1 cellular context compared by ENCODE assay signal in the genomic region with DNA sequence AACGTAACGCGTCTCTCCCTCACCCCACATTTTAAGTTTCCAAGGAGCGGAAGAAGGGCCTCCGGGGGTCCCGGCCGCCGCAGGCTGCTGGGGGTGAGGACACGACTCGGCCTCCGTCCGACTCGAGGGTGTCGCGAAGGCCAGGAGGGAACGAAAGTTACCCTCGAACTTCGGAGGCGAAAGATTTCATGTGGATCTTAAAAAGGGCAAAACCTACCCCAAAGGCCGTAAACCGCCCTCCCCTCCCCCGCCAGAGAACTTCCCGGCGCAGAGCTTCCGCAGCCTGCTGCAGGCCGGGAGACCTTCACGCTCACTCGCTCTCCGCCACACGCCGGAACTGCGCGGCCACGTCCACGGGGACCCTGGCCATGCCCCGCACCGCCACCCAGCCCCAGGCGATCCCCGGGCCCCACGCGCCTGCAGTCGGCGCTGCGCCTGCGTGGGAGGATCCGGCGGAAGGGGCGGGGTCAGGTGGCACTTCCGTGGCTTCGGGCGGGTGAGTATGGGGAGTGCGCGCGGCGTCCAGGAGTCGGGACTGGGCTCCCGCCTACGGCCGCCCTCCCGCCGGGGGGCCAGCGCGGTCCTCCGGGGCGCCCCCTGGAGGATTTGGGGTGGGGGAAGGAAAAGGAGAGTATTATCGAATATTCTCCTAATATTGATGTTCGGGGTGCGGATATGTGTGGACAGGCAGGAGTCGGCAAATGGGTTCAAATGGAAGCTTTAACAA.
TF ChIP-seq lines count a peak whose summit lies in the region.

A gene (plus strand): TSS at position 474 of the 727 bp plus-strand sequence. CDS start 19,755 bp downstream, outside the sequence.

TF ChIP-seq in K562, 482 proteins besides CTCF, POLR2A, EP300 and RAD21 (continued from another document and continues in another):
- TF ChIP-seq, protein P1, sequence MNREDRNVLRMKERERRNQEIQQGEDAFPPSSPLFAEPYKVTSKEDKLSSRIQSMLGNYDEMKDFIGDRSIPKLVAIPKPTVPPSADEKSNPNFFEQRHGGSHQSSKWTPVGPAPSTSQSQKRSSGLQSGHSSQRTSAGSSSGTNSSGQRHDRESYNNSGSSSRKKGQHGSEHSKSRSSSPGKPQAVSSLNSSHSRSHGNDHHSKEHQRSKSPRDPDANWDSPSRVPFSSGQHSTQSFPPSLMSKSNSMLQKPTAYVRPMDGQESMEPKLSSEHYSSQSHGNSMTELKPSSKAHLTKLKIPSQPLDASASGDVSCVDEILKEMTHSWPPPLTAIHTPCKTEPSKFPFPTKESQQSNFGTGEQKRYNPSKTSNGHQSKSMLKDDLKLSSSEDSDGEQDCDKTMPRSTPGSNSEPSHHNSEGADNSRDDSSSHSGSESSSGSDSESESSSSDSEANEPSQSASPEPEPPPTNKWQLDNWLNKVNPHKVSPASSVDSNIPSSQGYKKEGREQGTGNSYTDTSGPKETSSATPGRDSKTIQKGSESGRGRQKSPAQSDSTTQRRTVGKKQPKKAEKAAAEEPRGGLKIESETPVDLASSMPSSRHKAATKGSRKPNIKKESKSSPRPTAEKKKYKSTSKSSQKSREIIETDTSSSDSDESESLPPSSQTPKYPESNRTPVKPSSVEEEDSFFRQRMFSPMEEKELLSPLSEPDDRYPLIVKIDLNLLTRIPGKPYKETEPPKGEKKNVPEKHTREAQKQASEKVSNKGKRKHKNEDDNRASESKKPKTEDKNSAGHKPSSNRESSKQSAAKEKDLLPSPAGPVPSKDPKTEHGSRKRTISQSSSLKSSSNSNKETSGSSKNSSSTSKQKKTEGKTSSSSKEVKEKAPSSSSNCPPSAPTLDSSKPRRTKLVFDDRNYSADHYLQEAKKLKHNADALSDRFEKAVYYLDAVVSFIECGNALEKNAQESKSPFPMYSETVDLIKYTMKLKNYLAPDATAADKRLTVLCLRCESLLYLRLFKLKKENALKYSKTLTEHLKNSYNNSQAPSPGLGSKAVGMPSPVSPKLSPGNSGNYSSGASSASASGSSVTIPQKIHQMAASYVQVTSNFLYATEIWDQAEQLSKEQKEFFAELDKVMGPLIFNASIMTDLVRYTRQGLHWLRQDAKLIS (CRISPR knock-in tag; IDR thresholded peaks at IDR 0.05): peak; percentile 76; the same call in 1 of the 2 replicates
- TF ChIP-seq, protein P2, sequence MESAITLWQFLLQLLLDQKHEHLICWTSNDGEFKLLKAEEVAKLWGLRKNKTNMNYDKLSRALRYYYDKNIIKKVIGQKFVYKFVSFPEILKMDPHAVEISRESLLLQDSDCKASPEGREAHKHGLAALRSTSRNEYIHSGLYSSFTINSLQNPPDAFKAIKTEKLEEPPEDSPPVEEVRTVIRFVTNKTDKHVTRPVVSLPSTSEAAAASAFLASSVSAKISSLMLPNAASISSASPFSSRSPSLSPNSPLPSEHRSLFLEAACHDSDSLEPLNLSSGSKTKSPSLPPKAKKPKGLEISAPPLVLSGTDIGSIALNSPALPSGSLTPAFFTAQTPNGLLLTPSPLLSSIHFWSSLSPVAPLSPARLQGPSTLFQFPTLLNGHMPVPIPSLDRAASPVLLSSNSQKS (CRISPR knock-in tag; IDR thresholded peaks at IDR 0.05): no peak
- TF ChIP-seq ZNF124 (CRISPR knock-in tag; IDR thresholded peaks at IDR 0.05) (no peak), NCOA1 (IDR thresholded peaks at IDR 0.05; ENCODE audit: low read depth) (no peak), SUPT5H (IDR thresholded peaks at IDR 0.05) (peak; percentile 96), SNIP1 (IDR thresholded peaks at IDR 0.05; ENCODE audit: low read depth) (no peak), ZNF695 (CRISPR knock-in tag; IDR thresholded peaks at IDR 0.05) (no peak), ZFP36 (IDR thresholded peaks at IDR 0.05; ENCODE audit: low read depth, low read length, partially characterized antibody) (peak; percentile 19), ZNF717 (CRISPR knock-in tag; IDR thresholded peaks at IDR 0.05) (no peak), ETV5 (CRISPR knock-in tag; IDR thresholded peaks at IDR 0.05; ENCODE audit: low read depth) (peak; percentile 87), ZKSCAN1 (IDR thresholded peaks at IDR 0.05; ENCODE audit: low read depth, low read length) (no peak; the same call in 1 of the 2 replicates), MEF2D (tag; conservative IDR thresholded peaks at IDR 0.05; ENCODE audit: low read depth) (no peak), ZNF143 (CRISPR knock-in tag; IDR thresholded peaks at IDR 0.05) (no peak), POLR3A (IDR thresholded peaks at IDR 0.05; ENCODE audit: borderline replicate concordance, extremely low read depth, insufficient read depth, insufficient read length) (no peak), HIVEP1 (CRISPR knock-in tag; IDR thresholded peaks at IDR 0.05) (no peak), LCOR (CRISPR knock-in tag; IDR thresholded peaks at IDR 0.05) (peak; percentile 74; the same call in 1 of the 2 replicates), DPF2 (IDR thresholded peaks at IDR 0.05) (peak; percentile 42; the same call in 1 of the 2 replicates), ZNF780A (CRISPR knock-in tag; IDR thresholded peaks at IDR 0.05) (no peak), SETDB1 (IDR thresholded peaks at IDR 0.05; ENCODE audit: low read length) (no peak), SRSF1 (IDR thresholded peaks at IDR 0.05; ENCODE audit: low read depth, low read length) (no peak), ZNF668 (CRISPR knock-in tag; IDR thresholded peaks at IDR 0.05) (no peak), MAFG (tag; conservative IDR thresholded peaks at IDR 0.05) (no peak), HNRNPL (IDR thresholded peaks at IDR 0.05; ENCODE audit: low read depth, low read length) (peak; percentile 84; the same call in 1 of the 2 replicates), SMARCB1 (IDR thresholded peaks at IDR 0.05; ENCODE audit: insufficient read length, low read depth) (no peak), ZNF212 (CRISPR knock-in tag; IDR thresholded peaks at IDR 0.05) (no peak), CSDE1 (IDR thresholded peaks at IDR 0.05) (peak in 1 of 2 experiments; percentile 56; a peak in 1 of 4 replicates), ZNF76 (CRISPR knock-in tag; IDR thresholded peaks at IDR 0.05; ENCODE audit: borderline replicate concordance) (no peak), ZBTB17 (CRISPR knock-in tag; IDR thresholded peaks at IDR 0.05) (0 out of 2 replicates have a peak, but pooled peaks have one; percentile 39), HDAC3 (IDR thresholded peaks at IDR 0.05; ENCODE audit: borderline replicate concordance, partially characterized antibody) (no peak), ZNF224 (CRISPR knock-in tag; IDR thresholded peaks at IDR 0.05) (no peak)
- TF ChIP-seq, protein P3, sequence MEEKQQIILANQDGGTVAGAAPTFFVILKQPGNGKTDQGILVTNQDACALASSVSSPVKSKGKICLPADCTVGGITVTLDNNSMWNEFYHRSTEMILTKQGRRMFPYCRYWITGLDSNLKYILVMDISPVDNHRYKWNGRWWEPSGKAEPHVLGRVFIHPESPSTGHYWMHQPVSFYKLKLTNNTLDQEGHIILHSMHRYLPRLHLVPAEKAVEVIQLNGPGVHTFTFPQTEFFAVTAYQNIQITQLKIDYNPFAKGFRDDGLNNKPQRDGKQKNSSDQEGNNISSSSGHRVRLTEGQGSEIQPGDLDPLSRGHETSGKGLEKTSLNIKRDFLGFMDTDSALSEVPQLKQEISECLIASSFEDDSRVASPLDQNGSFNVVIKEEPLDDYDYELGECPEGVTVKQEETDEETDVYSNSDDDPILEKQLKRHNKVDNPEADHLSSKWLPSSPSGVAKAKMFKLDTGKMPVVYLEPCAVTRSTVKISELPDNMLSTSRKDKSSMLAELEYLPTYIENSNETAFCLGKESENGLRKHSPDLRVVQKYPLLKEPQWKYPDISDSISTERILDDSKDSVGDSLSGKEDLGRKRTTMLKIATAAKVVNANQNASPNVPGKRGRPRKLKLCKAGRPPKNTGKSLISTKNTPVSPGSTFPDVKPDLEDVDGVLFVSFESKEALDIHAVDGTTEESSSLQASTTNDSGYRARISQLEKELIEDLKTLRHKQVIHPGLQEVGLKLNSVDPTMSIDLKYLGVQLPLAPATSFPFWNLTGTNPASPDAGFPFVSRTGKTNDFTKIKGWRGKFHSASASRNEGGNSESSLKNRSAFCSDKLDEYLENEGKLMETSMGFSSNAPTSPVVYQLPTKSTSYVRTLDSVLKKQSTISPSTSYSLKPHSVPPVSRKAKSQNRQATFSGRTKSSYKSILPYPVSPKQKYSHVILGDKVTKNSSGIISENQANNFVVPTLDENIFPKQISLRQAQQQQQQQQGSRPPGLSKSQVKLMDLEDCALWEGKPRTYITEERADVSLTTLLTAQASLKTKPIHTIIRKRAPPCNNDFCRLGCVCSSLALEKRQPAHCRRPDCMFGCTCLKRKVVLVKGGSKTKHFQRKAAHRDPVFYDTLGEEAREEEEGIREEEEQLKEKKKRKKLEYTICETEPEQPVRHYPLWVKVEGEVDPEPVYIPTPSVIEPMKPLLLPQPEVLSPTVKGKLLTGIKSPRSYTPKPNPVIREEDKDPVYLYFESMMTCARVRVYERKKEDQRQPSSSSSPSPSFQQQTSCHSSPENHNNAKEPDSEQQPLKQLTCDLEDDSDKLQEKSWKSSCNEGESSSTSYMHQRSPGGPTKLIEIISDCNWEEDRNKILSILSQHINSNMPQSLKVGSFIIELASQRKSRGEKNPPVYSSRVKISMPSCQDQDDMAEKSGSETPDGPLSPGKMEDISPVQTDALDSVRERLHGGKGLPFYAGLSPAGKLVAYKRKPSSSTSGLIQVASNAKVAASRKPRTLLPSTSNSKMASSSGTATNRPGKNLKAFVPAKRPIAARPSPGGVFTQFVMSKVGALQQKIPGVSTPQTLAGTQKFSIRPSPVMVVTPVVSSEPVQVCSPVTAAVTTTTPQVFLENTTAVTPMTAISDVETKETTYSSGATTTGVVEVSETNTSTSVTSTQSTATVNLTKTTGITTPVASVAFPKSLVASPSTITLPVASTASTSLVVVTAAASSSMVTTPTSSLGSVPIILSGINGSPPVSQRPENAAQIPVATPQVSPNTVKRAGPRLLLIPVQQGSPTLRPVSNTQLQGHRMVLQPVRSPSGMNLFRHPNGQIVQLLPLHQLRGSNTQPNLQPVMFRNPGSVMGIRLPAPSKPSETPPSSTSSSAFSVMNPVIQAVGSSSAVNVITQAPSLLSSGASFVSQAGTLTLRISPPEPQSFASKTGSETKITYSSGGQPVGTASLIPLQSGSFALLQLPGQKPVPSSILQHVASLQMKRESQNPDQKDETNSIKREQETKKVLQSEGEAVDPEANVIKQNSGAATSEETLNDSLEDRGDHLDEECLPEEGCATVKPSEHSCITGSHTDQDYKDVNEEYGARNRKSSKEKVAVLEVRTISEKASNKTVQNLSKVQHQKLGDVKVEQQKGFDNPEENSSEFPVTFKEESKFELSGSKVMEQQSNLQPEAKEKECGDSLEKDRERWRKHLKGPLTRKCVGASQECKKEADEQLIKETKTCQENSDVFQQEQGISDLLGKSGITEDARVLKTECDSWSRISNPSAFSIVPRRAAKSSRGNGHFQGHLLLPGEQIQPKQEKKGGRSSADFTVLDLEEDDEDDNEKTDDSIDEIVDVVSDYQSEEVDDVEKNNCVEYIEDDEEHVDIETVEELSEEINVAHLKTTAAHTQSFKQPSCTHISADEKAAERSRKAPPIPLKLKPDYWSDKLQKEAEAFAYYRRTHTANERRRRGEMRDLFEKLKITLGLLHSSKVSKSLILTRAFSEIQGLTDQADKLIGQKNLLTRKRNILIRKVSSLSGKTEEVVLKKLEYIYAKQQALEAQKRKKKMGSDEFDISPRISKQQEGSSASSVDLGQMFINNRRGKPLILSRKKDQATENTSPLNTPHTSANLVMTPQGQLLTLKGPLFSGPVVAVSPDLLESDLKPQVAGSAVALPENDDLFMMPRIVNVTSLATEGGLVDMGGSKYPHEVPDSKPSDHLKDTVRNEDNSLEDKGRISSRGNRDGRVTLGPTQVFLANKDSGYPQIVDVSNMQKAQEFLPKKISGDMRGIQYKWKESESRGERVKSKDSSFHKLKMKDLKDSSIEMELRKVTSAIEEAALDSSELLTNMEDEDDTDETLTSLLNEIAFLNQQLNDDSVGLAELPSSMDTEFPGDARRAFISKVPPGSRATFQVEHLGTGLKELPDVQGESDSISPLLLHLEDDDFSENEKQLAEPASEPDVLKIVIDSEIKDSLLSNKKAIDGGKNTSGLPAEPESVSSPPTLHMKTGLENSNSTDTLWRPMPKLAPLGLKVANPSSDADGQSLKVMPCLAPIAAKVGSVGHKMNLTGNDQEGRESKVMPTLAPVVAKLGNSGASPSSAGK (IDR thresholded peaks at IDR 0.05): peak; percentile 88
- TF ChIP-seq, protein P4, sequence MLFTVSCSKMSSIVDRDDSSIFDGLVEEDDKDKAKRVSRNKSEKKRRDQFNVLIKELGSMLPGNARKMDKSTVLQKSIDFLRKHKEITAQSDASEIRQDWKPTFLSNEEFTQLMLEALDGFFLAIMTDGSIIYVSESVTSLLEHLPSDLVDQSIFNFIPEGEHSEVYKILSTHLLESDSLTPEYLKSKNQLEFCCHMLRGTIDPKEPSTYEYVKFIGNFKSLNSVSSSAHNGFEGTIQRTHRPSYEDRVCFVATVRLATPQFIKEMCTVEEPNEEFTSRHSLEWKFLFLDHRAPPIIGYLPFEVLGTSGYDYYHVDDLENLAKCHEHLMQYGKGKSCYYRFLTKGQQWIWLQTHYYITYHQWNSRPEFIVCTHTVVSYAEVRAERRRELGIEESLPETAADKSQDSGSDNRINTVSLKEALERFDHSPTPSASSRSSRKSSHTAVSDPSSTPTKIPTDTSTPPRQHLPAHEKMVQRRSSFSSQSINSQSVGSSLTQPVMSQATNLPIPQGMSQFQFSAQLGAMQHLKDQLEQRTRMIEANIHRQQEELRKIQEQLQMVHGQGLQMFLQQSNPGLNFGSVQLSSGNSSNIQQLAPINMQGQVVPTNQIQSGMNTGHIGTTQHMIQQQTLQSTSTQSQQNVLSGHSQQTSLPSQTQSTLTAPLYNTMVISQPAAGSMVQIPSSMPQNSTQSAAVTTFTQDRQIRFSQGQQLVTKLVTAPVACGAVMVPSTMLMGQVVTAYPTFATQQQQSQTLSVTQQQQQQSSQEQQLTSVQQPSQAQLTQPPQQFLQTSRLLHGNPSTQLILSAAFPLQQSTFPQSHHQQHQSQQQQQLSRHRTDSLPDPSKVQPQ (CRISPR knock-in tag; IDR thresholded peaks at IDR 0.05; ENCODE audit: borderline replicate concordance): no peak
- TF ChIP-seq, protein P5, sequence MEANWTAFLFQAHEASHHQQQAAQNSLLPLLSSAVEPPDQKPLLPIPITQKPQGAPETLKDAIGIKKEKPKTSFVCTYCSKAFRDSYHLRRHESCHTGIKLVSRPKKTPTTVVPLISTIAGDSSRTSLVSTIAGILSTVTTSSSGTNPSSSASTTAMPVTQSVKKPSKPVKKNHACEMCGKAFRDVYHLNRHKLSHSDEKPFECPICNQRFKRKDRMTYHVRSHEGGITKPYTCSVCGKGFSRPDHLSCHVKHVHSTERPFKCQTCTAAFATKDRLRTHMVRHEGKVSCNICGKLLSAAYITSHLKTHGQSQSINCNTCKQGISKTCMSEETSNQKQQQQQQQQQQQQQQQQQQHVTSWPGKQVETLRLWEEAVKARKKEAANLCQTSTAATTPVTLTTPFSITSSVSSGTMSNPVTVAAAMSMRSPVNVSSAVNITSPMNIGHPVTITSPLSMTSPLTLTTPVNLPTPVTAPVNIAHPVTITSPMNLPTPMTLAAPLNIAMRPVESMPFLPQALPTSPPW (CRISPR knock-in tag; IDR thresholded peaks at IDR 0.05): peak; percentile 95
